8 cellular contexts compared by ENCODE assay signal in the genomic region with DNA sequence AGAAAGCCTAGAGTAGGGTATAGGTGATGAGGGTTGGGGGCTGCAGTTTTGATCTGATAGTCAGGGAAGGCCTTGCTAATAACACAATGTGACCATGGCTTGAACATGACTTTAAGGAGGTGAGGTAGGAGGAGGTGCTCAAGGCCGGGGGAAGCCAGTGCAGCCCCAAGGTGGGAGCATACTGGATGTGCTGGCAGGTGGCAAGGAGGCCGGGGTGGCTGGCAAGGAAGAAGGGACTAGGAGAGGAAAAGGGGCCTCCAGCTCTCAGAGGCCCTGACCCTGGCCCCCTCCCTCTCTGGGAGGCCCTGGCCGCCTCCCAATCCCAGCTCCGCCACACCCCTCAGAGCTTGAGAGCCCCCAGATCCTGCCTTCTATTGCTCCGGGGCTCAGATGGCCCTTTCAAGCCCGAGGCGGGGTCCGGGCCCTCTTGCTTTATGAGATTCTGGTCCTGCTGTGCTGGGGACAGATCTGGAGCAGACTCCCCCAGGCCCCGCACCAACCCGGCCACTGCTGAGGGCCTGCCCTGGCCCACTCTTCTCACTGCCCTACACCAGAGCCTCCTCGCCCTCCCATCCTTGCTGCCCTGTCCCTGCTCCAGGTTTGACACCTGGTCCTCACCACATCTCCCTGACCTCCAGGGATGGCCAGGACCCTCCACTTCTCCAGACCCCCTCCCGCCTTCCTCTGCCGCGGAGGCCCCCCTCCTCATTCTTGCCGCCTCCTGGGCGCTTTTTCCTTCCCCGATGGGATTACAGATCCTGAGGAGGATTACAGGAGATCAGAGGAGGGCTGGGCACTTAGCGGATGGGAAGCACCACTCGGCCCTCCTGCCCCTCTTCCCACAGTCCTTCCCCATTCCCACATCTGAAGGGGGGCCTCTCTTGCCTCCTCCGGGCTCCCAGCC. TPM values are rescaled to one million over a fixed set of nuclear protein-coding genes. Genes with fewer than 3 reads are reported as not detected.
A peak's percentile ranks its signal among the peaks of the same experiment; 100 is the strongest.
DNase-seq lines count a peak whose midpoint lies in the region; ATAC-seq and TF ChIP-seq lines count a peak whose summit lies in the region.

No MANE protein-coding gene starts in this region.

- peak overlapping the region; percentile 92 for H3K4me3 Mint-ChIP-seq in MCF 10A (ENCODE audit: unreplicated experiment)

- POLR2A ChIA-PET in MCF 10A (lab: Yijun Ruan, JAX), result interaction anchor here (2.3 kb wide), 1 partner anchor 20 kb away, joined by 11 read pairs; the partner anchor contains the start of gene AIP

- H3K4me1 Mint-ChIP-seq in MCF 10A (ENCODE audit: insufficient read depth, unreplicated experiment), result peaks cover 21% of the 10 kb centered on the region

- H3K9me3 Mint-ChIP-seq in MCF 10A (ENCODE audit: unreplicated experiment), result no peaks in the 10 kb centered on the region

- no peak for TF ChIP-seq POLR2A in erythroblast (IDR thresholded peaks at IDR 0.05; ENCODE audit: low read length)

- ATAC-seq in HG03354 (IDR thresholded peaks at IDR 0.05; ENCODE audit: poor library complexity, severe bottlenecking, unreplicated experiment) (no peak), HG03378 (IDR thresholded peaks at IDR 0.05; ENCODE audit: unreplicated experiment) (no peak)

- peak overlapping the region in 1 of 2 donors; percentile 92 for H3K9ac ChIP-seq in mucosa of rectum (ENCODE audit: low read depth in 1 of 2, low read length in 2 of 2)

- peak overlapping the region; percentile 98 for H3K4me3 ChIP-seq in ACC112 (ENCODE audit: low read depth, low read length)
- peak overlapping the region; percentile 89 for H3K4me3 ChIP-seq in HL-60 (replicated peaks; ENCODE audit: insufficient read depth, low read length)
- H3K4me3 ChIP-seq in mucosa of rectum (ENCODE audit: low read length in 2 of 2), result peak overlapping the region; percentile 31 to 85

- no peaks in the 10 kb centered on the region for H3K27me3 Mint-ChIP-seq in MCF 10A (ENCODE audit: insufficient read depth, unreplicated experiment)

- intact Hi-C loops in MCF 10A (cut with micrococcal nuclease), result no loop called here

- CTCF ChIA-PET in MCF 10A (lab: Yijun Ruan, JAX), result no interaction called here

- BruUV-seq in MCF 10A (replicated peaks; lab: Mats Ljungman, UMichigan), result no TSS peak

- H3K27me3 ChIP-seq in ACC112 (ENCODE audit: insufficient read depth, low read length) (no peaks in the 10 kb centered on the region), HL-60 (ENCODE audit: insufficient read depth, poor library complexity, severe bottlenecking) (no peaks in the 10 kb centered on the region), mucosa of rectum (ENCODE audit: control insufficient read depth in 2 of 2, insufficient read depth in 2 of 2, low read length in 2 of 2) (no peaks in the 10 kb centered on the region)

- TF ChIP-seq CTCF in HL-60 (IDR thresholded peaks at IDR 0.05; ENCODE audit: insufficient read depth, low read length) (no peak), MCF 10A (IDR thresholded peaks at IDR 0.05; ENCODE audit: unreplicated experiment) (no peak)

- no peak overlapping the region for H3K27ac Mint-ChIP-seq in MCF 10A (ENCODE audit: low read depth, unreplicated experiment)

- H3K9me3 ChIP-seq in mucosa of rectum (ENCODE audit: control insufficient read depth in 2 of 2, low read length in 2 of 2), result no peaks in the 10 kb centered on the region

- H3K79me2 ChIP-seq in ACC112 (ENCODE audit: control insufficient read depth, insufficient read depth, low read length, unreplicated experiment), result peaks cover 9% of the 10 kb centered on the region

- DNase-seq in HL-60 (ENCODE audit: low read depth in 1 of 2, low spot score in 1 of 2), result no peak
- no peak for DNase-seq in MCF 10A (ENCODE audit: unreplicated experiment)
- no peak for DNase-seq in erythroblast (lab: John Stamatoyannopoulos, UW)
- no peak for DNase-seq in SHP77 (lab: John Stamatoyannopoulos, UW)

- H3K27ac ChIP-seq in ACC112 (ENCODE audit: low read depth, low read length) (no peak overlapping the region), HL-60 (replicated peaks) (no peak overlapping the region), mucosa of rectum (ENCODE audit: low read depth in 2 of 2, low read length in 2 of 2) (no peak overlapping the region)

- H3K36me3 ChIP-seq in ACC112 (ENCODE audit: insufficient read depth, low read length), result no peaks in the 10 kb centered on the region
- peaks cover 14 to 23% of the 10 kb centered on the region in 2 donors for H3K36me3 ChIP-seq in mucosa of rectum (ENCODE audit: control insufficient read depth in 2 of 2, insufficient read depth in 2 of 2, low read length in 2 of 2)

- peaks cover 26% of the 10 kb centered on the region for H3K36me3 Mint-ChIP-seq in MCF 10A (ENCODE audit: insufficient read depth, unreplicated experiment)

- H3K4me1 ChIP-seq in ACC112 (ENCODE audit: control insufficient read depth, insufficient read depth, low read length, unreplicated experiment) (peaks cover 25% of the 10 kb centered on the region), mucosa of rectum (ENCODE audit: control insufficient read depth in 2 of 2, insufficient read depth in 2 of 2, low read length in 2 of 2) (peaks cover 27 to 31% of the 10 kb centered on the region in 2 donors)

- H2AFZ ChIP-seq in ACC112 (ENCODE audit: low read length, unreplicated experiment), result no peak overlapping the region

RNA-seq across cellular contexts. Expression of gene PITPNM1, which starts 1.8 kb away (rescaled TPM):
- 38.7 and 51.0 TPM in 2 replicates for total RNA-seq in MCF 10A (2022)

RNA-seq across cellular contexts. Expression of gene CDK2AP2, which starts 4.6 kb away (rescaled TPM):
- 93.7 and 136 TPM in 2 replicates for total RNA-seq in MCF 10A (2022)

RNA-seq across cellular contexts. Expression of gene CABP2, which starts 19.9 kb away (rescaled TPM):
- not detected in 2 replicates for total RNA-seq in MCF 10A (2022)

RNA-seq across cellular contexts. Expression of gene AIP, which starts 20.5 kb away (rescaled TPM):
- 28.7 and 30.5 TPM in 2 replicates for total RNA-seq in MCF 10A (2022)

RNA-seq across cellular contexts. Expression of gene TMEM134, which starts 34.3 kb away (rescaled TPM):
- total RNA-seq in MCF 10A (2022), result 49.7 and 50.1 TPM in 2 replicates
